In the genomic region with DNA sequence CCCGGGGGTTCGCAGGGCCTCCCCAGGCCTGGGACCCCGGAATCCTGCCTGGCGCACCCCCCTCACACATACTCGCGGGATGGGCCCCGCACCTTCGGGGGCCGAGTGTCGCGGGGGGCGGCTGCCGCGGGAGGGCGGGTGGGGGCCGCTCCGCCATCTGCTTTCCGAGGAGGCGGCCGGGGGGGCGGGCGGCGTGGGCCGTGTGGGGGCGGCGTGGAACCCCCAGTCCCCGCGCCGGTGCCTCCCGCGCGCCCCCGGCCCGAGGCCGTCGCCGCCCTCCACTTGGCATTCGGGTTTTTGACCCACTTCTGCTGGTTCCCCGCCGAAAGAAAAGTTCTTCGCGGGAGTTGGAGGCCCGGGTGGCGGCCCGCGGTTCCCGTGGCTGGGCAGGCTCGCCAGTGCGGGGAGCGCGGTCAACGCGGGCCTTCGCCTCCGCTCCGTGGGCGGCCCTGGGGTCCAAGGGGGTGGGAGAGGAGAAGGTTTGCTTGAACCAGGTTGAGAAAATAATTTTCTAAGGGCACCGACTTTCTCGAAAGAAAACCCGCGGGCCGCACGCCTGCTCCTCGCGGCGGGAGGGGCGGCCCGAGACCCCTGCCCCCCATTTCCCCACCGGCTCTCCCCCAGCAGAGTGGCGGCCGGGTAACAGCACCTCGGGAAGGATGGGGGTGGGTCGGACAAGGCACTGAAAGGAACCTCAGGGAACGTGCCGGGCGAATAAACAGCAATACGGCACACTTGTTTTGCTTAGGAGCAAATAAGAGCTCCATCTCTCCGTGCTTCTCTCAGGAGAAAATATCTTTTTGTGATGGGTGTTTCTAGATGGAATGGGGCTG, we compare ENCODE assay signal across 8 cellular contexts. TPM values are rescaled to one million over a fixed set of nuclear protein-coding genes. Genes with fewer than 3 reads are reported as not detected.
A peak's percentile ranks its signal among the peaks of the same experiment; 100 is the strongest.
DNase-seq lines count a peak whose midpoint lies in the region; ATAC-seq and TF ChIP-seq lines count a peak whose summit lies in the region.

No MANE protein-coding gene starts in this region.

- no peak for TF ChIP-seq POLR2A in esophagus muscularis mucosa (IDR thresholded peaks at IDR 0.05; ENCODE audit: low read depth)

- no peaks in the 10 kb centered on the region for H3K9me3 ChIP-seq in SK-N-MC (ENCODE audit: low read depth, low read length)
- no peaks in the 10 kb centered on the region for H3K9me3 ChIP-seq in esophagus muscularis mucosa
- no peaks in the 10 kb centered on the region for H3K9me3 ChIP-seq in trophoblast cell (ENCODE audit: insufficient read depth, low read depth, low read length)

- H3K4me2 ChIP-seq in trophoblast cell (ENCODE audit: low read length): peak overlapping the region; percentile 87

- peaks cover 16% of the 10 kb centered on the region for H3K79me1 ChIP-seq in trophoblast cell (ENCODE audit: low read length)

- DNase-seq in ELR (ENCODE audit: low read depth): peak; percentile 22
- DNase-seq in SK-N-MC (ENCODE audit: low read depth, low spot score): no peak
- no peak for DNase-seq in esophagus muscularis mucosa (ENCODE audit: extremely low spot score)
- peak in 1 of 2 donors; percentile 37 for DNase-seq in trophoblast cell
- no peak for DNase-seq in medulla oblongata (ENCODE audit: extremely low spot score)
- DNase-seq in stimulated activated CD4-positive, alpha-beta T cell treated with anti-CD3 and anti-CD28 coated beads, Interleukin-4, amount 100 ng/mL, for 24 hours: no peak
- no peak for DNase-seq in NOMO-1 (lab: John Stamatoyannopoulos, UW; ENCODE audit: unreplicated experiment in 2 of 2)

- H3K14ac ChIP-seq in trophoblast cell (ENCODE audit: low read length): peak overlapping the region; percentile 73

- no peak for TF ChIP-seq EP300 in esophagus muscularis mucosa (IDR thresholded peaks at IDR 0.05)

- H3K27me3 ChIP-seq in esophagus muscularis mucosa (no peaks in the 10 kb centered on the region), trophoblast cell (ENCODE audit: insufficient read depth, low read length) (no peaks in the 10 kb centered on the region)

- peak overlapping the region; percentile 68 for H3K18ac ChIP-seq in trophoblast cell (ENCODE audit: low read length)

- H3K23ac ChIP-seq in trophoblast cell (ENCODE audit: low read length): no peak overlapping the region

- H3K4ac ChIP-seq in trophoblast cell (ENCODE audit: low read depth, low read length): peak overlapping the region; percentile 99

- TF ChIP-seq CTCF in esophagus muscularis mucosa (IDR thresholded peaks at IDR 0.05): no peak

- H3K4me1 ChIP-seq in esophagus muscularis mucosa (peaks cover 25 to 57% (median 55%) of the 10 kb centered on the region in 4 donors), trophoblast cell (ENCODE audit: control insufficient read depth in 1 of 2, insufficient read depth in 2 of 2, low read length in 2 of 2) (peaks cover 0 to 6% of the 10 kb centered on the region in 2 experiments)

- under 1% methylated on average over 23 of the region's 78 CpGs for WGBS in esophagus muscularis mucosa
- WGBS in trophoblast cell (ENCODE audit: extremely low coverage, insufficient coverage, insufficient read length): no CpG with 5 or more reads among the region's 78 CpGs

- no peak overlapping the region for H2AFZ ChIP-seq in trophoblast cell (ENCODE audit: insufficient read depth, low read length, poor library complexity)

- peak overlapping the region; percentile 74 for H2BK5ac ChIP-seq in trophoblast cell (ENCODE audit: low read depth, low read length, poor library complexity)

- intact Hi-C loops in esophagus muscularis mucosa (cut with DNase I): no loop called here

- H4K8ac ChIP-seq in trophoblast cell (ENCODE audit: low read depth, low read length): peak overlapping the region; percentile 48

- H4K12ac ChIP-seq in trophoblast cell (ENCODE audit: low read depth, low read length): peak overlapping the region; percentile 44

- peak overlapping the region; percentile 71 for H4K91ac ChIP-seq in trophoblast cell (ENCODE audit: low read depth, low read length)

- ATAC-seq in HG03159 (IDR thresholded peaks at IDR 0.05; ENCODE audit: unreplicated experiment): no peak

- H3K27ac ChIP-seq in SK-N-MC (peak overlapping the region; percentile 68), esophagus muscularis mucosa (replicated peaks in 1 of 4) (peak overlapping the region; percentile 94 to 100 (median 99)), trophoblast cell (ENCODE audit: low read depth, low read length) (peak overlapping the region; percentile 8)

- H3K79me2 ChIP-seq in trophoblast cell (ENCODE audit: control insufficient read depth, insufficient read depth, low read length, poor library complexity): peaks cover 28% of the 10 kb centered on the region

- H3K9ac ChIP-seq in SK-N-MC (ENCODE audit: insufficient read length) (peak overlapping the region; percentile 79), trophoblast cell (ENCODE audit: low read length) (peak overlapping the region; percentile 86)

- peak overlapping the region; percentile 95 for H3K4me3 ChIP-seq in SK-N-MC
- H3K4me3 ChIP-seq in esophagus muscularis mucosa: peak overlapping the region; percentile 91 to 100 (median 98)
- peak overlapping the region; percentile 89 for H3K4me3 ChIP-seq in trophoblast cell (ENCODE audit: low read depth, low read length)

- H2BK12ac ChIP-seq in trophoblast cell (ENCODE audit: low read length): no peak overlapping the region

- H2BK120ac ChIP-seq in trophoblast cell (ENCODE audit: insufficient read depth, low read length, poor library complexity): peak overlapping the region; percentile 65

- H3K36me3 ChIP-seq in SK-N-MC (ENCODE audit: insufficient read depth, low read length) (peaks cover 36% of the 10 kb centered on the region), esophagus muscularis mucosa (peaks cover 8 to 33% (median 20%) of the 10 kb centered on the region in 4 donors), trophoblast cell (ENCODE audit: control insufficient read depth in 1 of 2, insufficient read depth in 2 of 2, low read length in 2 of 2) (peaks cover 29 to 31% of the 10 kb centered on the region in 2 experiments)

- H2AK5ac ChIP-seq in trophoblast cell (ENCODE audit: low read length): no peak overlapping the region

RNA-seq across cellular contexts. Expression of a gene that starts 1.6 kb away (rescaled TPM):
- 10 to 100 TPM; 16.6 to 32.1 (median 27.9) TPM for total RNA-seq in esophagus muscularis mucosa
- polyA plus RNA-seq in trophoblast cell (2013): 29.3 and 29.7 TPM in 2 replicates

RNA-seq across cellular contexts. Expression of a gene that starts 9.5 kb away (rescaled TPM):
- total RNA-seq in esophagus muscularis mucosa: 10 to 100 TPM; 13.8 to 34.6 (median 25.0) TPM
- polyA plus RNA-seq in trophoblast cell (2013): 17.9 and 19.6 TPM in 2 replicates

RNA-seq across cellular contexts. Expression of a gene that starts 12.5 kb away (rescaled TPM):
- 100 to 1,000 TPM in 3 of 4 donors, 10 to 100 TPM in 1; 98.4 to 184 (median 130) TPM for total RNA-seq in esophagus muscularis mucosa
- polyA plus RNA-seq in trophoblast cell (2013): 19.6 and 22.5 TPM in 2 replicates

RNA-seq across cellular contexts. Expression of a gene that starts 35.4 kb away (rescaled TPM):
- total RNA-seq in esophagus muscularis mucosa: 10 to 100 TPM; 15.0 to 24.9 (median 16.4) TPM
- polyA plus RNA-seq in trophoblast cell (2013): 11.5 and 14.1 TPM in 2 replicates

Comparison
In these comparisons a context has a peak if more than half of its experiments do, and no peak if none do; other contexts are left out.
1. H3K27ac ChIP-seq: peak in every context shown above with its lines; median percentile 99 in esophagus muscularis mucosa; 68 in SK-N-MC; 8 in trophoblast cell.